In the genomic region with DNA sequence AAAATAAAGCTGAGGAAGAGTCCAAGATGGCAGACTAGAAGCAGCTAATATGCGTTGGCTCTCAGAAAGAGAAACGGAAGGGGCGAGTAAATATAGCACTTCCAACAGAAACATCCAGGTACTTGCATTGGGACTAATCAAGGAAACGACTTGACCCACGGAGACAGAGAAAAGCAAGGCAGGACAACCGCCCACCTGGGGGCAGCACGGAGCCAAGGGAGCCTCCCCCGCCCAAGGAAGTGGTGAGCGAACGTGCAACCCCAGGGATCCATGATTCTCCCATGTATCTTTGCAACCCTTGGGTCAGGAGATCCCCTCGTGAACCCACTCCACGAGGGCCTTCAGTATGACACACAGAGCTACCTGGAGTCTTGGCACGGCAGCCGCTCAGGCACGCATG, we compare ENCODE assay signal across 12 cellular contexts. TPM values are rescaled to one million over a fixed set of nuclear protein-coding genes. Genes with fewer than 3 reads are reported as not detected.
DNase-seq lines count a peak whose midpoint lies in the region; ATAC-seq, FAIRE-seq and TF ChIP-seq lines count a peak whose summit lies in the region.
"Had no signal": no experiment of that assay in that cellular context is flagged by ENCODE, and none has a peak within 500 bp of the region (broad histone marks: within the 10 kb centered on the region; RNA-seq: fewer than 3 reads in every experiment).

No MANE protein-coding gene starts in this region.

- no peaks in the 10 kb centered on the region for H4K20me1 ChIP-seq in K562 (replicated peaks; ENCODE audit: control insufficient read depth, insufficient read depth, low read length)

- H3K4me3 ChIP-seq in K562 (no peak overlapping the region), upper lobe of right lung (no peak overlapping the region)
- H3K4me3 ChIP-seq: skin epidermis had no signal

- no peak overlapping the region for H3K9ac ChIP-seq in K562 (ENCODE audit: insufficient read depth in 1 of 2, low read depth in 2 of 2, low read length in 2 of 2)

- ATAC-seq in K562 (peak; percentile 74), upper lobe of right lung (peak; percentile 48), sciatic nerve (no peak)

- intact Hi-C loops in K562 (cut with micrococcal nuclease): loop anchor here (10.0 kb wide), 2 partner anchors 216 to 306 kb away; no protein-coding TSS in a partner anchor
- intact Hi-C loops in upper lobe of right lung (cut with DNase I): no loop called here
- intact Hi-C loops in sciatic nerve (cut with DNase I): no loop called here

- H3K4me1 ChIP-seq in K562 (replicated peaks in 1 of 2; ENCODE audit: control insufficient read depth in 2 of 2, insufficient read depth in 2 of 2, low read length in 2 of 2): no peaks in the 10 kb centered on the region
- no peaks in the 10 kb centered on the region for H3K4me1 ChIP-seq in upper lobe of right lung

- DNase-seq in NCI-H748 (lab: John Stamatoyannopoulos, UW; ENCODE audit: unreplicated experiment) (peak; percentile 28), NCI-H748 treated with DMSO at 0.1 percent for 48 hours (lab: John Stamatoyannopoulos, UW) (no peak), K562 (ENCODE audit: extremely low read depth in 1 of 4, low spot score in 3 of 4) (peak in 2 of 4 experiments; percentile 16 to 36), upper lobe of right lung (peak; percentile 51), RWPE1 (ENCODE audit: low spot score) (no peak), sciatic nerve (ENCODE audit: low spot score) (no peak), C1 segment of cervical spinal cord (lab: John Stamatoyannopoulos, UW) (no peak)
- DNase-seq: activated naive CD4-positive, alpha-beta T cell; cortex of kidney had no signal

- in situ Hi-C loops in K562 (cut with MboI): no loop called here

- H2AFZ ChIP-seq in K562 (ENCODE audit: low read depth, low read length): no peak overlapping the region

- no peaks in the 10 kb centered on the region for H3K36me3 ChIP-seq in K562 (ENCODE audit: control insufficient read depth, insufficient read depth, low read length)
- no peaks in the 10 kb centered on the region for H3K36me3 ChIP-seq in upper lobe of right lung

- no peak for FAIRE-seq in K562 (lab: Jason Lieb, UNC)

- TF ChIP-seq CTCF in LNCAP (IDR thresholded peaks at IDR 0.05) (peak; percentile 71), K562 (IDR thresholded peaks at IDR 0.05 in 2 of 3, conservative IDR thresholded peaks at IDR 0.05 in 1 of 3; ENCODE audit: insufficient read depth in 2 of 3, low read depth in 1 of 3, low read length in 3 of 3) (peak; percentile 21 to 45 (median 25); a peak in 3 of 6 replicates), upper lobe of right lung (IDR thresholded peaks at IDR 0.05) (no peak), RWPE1 (conservative IDR thresholded peaks at IDR 0.05; ENCODE audit: low read depth) (no peak)

- BruUV-seq in K562 (replicated peaks; lab: Mats Ljungman, UMichigan): no TSS peak

- H3K27me3 ChIP-seq in K562 (ENCODE audit: control insufficient read depth in 2 of 2, insufficient read depth in 2 of 2, low read length in 2 of 2) (no peaks in the 10 kb centered on the region), upper lobe of right lung (no peaks in the 10 kb centered on the region)

- H3K9me1 ChIP-seq in K562 (ENCODE audit: control insufficient read depth, insufficient read depth, low read length): no peaks in the 10 kb centered on the region

- peak overlapping the region; percentile 12; the same call in 1 of the 2 replicates for H3K4me2 ChIP-seq in K562 (ENCODE audit: insufficient read depth, low read length)

- POLR2A ChIA-PET in K562 (lab: Yijun Ruan, JAX): no interaction called here
- POLR2A ChIA-PET in RWPE1 (lab: Yijun Ruan, JAX; ENCODE audit: low non-redundant PET): no interaction called here

- TF ChIP-seq POLR2A in K562 (conservative IDR thresholded peaks at IDR 0.05): no peak

- no peak overlapping the region for H3K27ac ChIP-seq in K562 (ENCODE audit: extremely low read depth, low read depth, low read length)
- no peak overlapping the region for H3K27ac ChIP-seq in upper lobe of right lung
- H3K27ac ChIP-seq in RWPE1: no peak overlapping the region
- H3K27ac ChIP-seq: skin epidermis had no signal

- H3K79me2 ChIP-seq in K562 (ENCODE audit: control insufficient read depth, insufficient read depth, low read length): no peaks in the 10 kb centered on the region

- no peaks in the 10 kb centered on the region; the same call in none of the 2 replicates for H3K9me3 ChIP-seq in K562 (replicated peaks; ENCODE audit: control insufficient read depth, insufficient read depth, low read depth, low read length)
- no peaks in the 10 kb centered on the region for H3K9me3 ChIP-seq in upper lobe of right lung

- TF ChIP-seq RAD21 in K562 (CRISPR knock-in tag; conservative IDR thresholded peaks at IDR 0.05 in 1 of 2, IDR thresholded peaks at IDR 0.05 in 1 of 2): peak; percentile 28 to 50; a peak in 3 of 4 replicates

- no peak for TF ChIP-seq EP300 in K562 (IDR thresholded peaks at IDR 0.05; ENCODE audit: low read length)

- under 1% methylated on average over 15 of the region's 15 CpGs for WGBS in K562 (ENCODE audit: insufficient coverage, low coverage, missing lambda C conversion rate)

- CTCF ChIA-PET in K562 (lab: Yijun Ruan, JAX; ENCODE audit: low intra/inter-chr PET ratio) (no interaction called here), RWPE1 (lab: Yijun Ruan, JAX) (no interaction called here)

TF ChIP-seq in K562, 482 proteins besides CTCF, POLR2A, EP300 and RAD21:
- TF ChIP-seq ZBTB17 (CRISPR knock-in tag; IDR thresholded peaks at IDR 0.05) (peak; percentile 12; the same call in 1 of the 2 replicates), UBTF (IDR thresholded peaks at IDR 0.05; ENCODE audit: borderline replicate concordance in 1 of 2, low read depth in 2 of 2, low read length in 2 of 2) (no peak)

RNA-seq across cellular contexts. Expression of gene GRM3, which starts 45.4 kb away (rescaled TPM):
- not detected in 2 replicates for total RNA-seq in K562 (2011; cell fraction: chromatin; rRNA removed; ENCODE audit: low replicate concordance)
- not detected in 2 replicates for total RNA-seq in K562 (2011; cell fraction: nucleolus; rRNA removed)
- not detected in 2 replicates for total RNA-seq in K562 (2011; cell fraction: nucleoplasm; rRNA removed)
- total RNA-seq in K562 (2014; rRNA removed): not detected in 2 replicates
- not detected in 2 replicates for total RNA-seq in K562 (2014; rRNA removed; fragmentation: Illumina TruSeq; extraction: Trizol)
- total RNA-seq in K562 (2015; rRNA removed; fragmentation: Illumina TruSeq; extraction: Trizol): not detected in 2 replicates
- not detected in 2 replicates for total RNA-seq in K562 (2021)
- polyA plus RNA-seq in K562 (2011; rRNA removed): not detected in 2 replicates
- polyA plus RNA-seq in K562 (2011; cell fraction: cytosol; rRNA removed): not detected in 2 replicates
- not detected in 2 replicates for polyA plus RNA-seq in K562 (2011; cell fraction: nucleus; rRNA removed)
- polyA plus RNA-seq in K562 (2012): 0.05 and 0.06 TPM in 2 replicates
- polyA plus RNA-seq in K562 (2014; fragmentation: Illumina TruSeq; extraction: Trizol): not detected in 2 replicates
- polyA plus RNA-seq in K562 (2014; fragmentation: Nextera tagmentation; extraction: Ambion mirVana): under 1 TPM; 0.03 to 0.08 TPM
- polyA plus RNA-seq in K562 (2014; rRNA removed): 0.03 TPM in 1 of 2 replicates, not detected in the other
- not detected in 2 replicates for polyA minus RNA-seq in K562 (2011; rRNA and poly(A)+ RNA removed)
- not detected in 2 replicates for polyA minus RNA-seq in K562 (2011; cell fraction: cytosol; rRNA and poly(A)+ RNA removed)
- polyA minus RNA-seq in K562 (2011; cell fraction: nucleus; rRNA and poly(A)+ RNA removed): not detected in 2 replicates
- not detected for total RNA-seq in upper lobe of right lung
- not detected for total RNA-seq in sciatic nerve
- total RNA-seq: mononuclear cell had no signal

Comparison
In these comparisons a context has a peak if more than half of its experiments do, and no peak if none do; other contexts are left out.
1. DNase-seq: peak in NCI-H748 (single experiment) and upper lobe of right lung (single experiment); none in NCI-H748 treated with DMSO at 0.1 percent for 48 hours (single experiment), RWPE1 (single experiment), sciatic nerve (single experiment) and C1 segment of cervical spinal cord (0 of 14).
2. CTCF ChIP-seq: peak in LNCAP (single experiment) and K562 (3 of 3); none in upper lobe of right lung (single experiment) and RWPE1 (single experiment).